10 cellular contexts compared by ENCODE assay signal in the genomic region with DNA sequence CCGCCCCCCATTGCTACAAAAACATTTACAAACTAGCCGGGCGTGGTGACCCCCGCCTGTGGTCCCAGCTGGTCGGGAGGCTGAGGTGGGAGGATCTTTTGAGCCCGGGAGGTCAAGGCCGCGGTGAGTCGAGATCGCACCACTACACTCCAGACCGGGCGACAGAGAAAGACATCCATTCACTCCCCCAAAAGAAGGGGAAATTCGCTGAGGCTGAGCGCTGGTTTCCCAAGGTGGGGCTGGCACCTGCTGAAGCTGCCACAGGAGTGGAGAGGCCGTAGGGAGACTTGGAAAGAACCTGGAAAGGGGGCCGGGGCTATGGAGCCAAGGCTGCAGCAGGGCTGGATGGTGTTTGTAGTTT. TPM values are rescaled to one million over a fixed set of nuclear protein-coding genes. Genes with fewer than 3 reads are reported as not detected.
DNase-seq lines count a peak whose midpoint lies in the region; ATAC-seq and TF ChIP-seq lines count a peak whose summit lies in the region.
"Had no signal": no experiment of that assay in that cellular context is flagged by ENCODE, and none has a peak within 500 bp of the region (broad histone marks: within the 10 kb centered on the region; RNA-seq: fewer than 3 reads in every experiment).

No MANE protein-coding gene starts in this region.

- CTCF ChIA-PET in AG04450 (lab: Charles Lee) = no interaction called here

- POLR2A ChIA-PET in AG04450 (lab: Yijun Ruan, JAX) = no interaction called here

- H3K36me3 Mint-ChIP-seq in naive B cell = no peaks in the 10 kb centered on the region

- no peaks in the 10 kb centered on the region for H3K27me3 Mint-ChIP-seq in naive B cell

- H3K27me3 ChIP-seq in AG04450 (ENCODE audit: control insufficient read depth, insufficient read depth, low read length) (no peaks in the 10 kb centered on the region), HUES64 (ENCODE audit: insufficient read depth, low read length) (peaks cover 45% of the 10 kb centered on the region)

- no peak for TF ChIP-seq CTCF in AG04450 (IDR thresholded peaks at IDR 0.05; ENCODE audit: low read depth, low read length)

- H3K4me3 ChIP-seq in AG04450 (ENCODE audit: low read depth, low read length) (peak overlapping the region; percentile 77), HUES64 (ENCODE audit: low read length) (peak overlapping the region; percentile 75)

- peak overlapping the region in 5 of 6 donors; percentile 63 to 92 (median 88) for H3K27ac Mint-ChIP-seq in naive B cell

- H3K9me3 Mint-ChIP-seq in naive B cell = no peaks in the 10 kb centered on the region

- no peak overlapping the region for H3K27ac ChIP-seq in AG04450 (ENCODE audit: low read depth, low read length)
- no peak overlapping the region for H3K27ac ChIP-seq in HUES64 (ENCODE audit: low read depth, low read length)

- ATAC-seq in naive B cell (ENCODE audit: low read depth in 2 of 2) (no peak), HG03095 (IDR thresholded peaks at IDR 0.05; ENCODE audit: unreplicated experiment) (no peak)

- no peak for DNase-seq in AG04450 (ENCODE audit: low read depth, low spot score)
- peak; percentile 31 for DNase-seq in cerebellar cortex (ENCODE audit: low spot score)
- DNase-seq in naive B cell = no peak
- no peak for DNase-seq in KG1 (lab: John Stamatoyannopoulos, UW)
- DNase-seq in AG08396 (ENCODE audit: low spot score) = no peak
- no peak for DNase-seq in D341Med (ENCODE audit: low spot score)
- DNase-seq: cortex of kidney, NCI-H187 treated with DMSO at 0.1 percent for 48 hours had no signal

- peak overlapping the region; percentile 87 to 99 (median 91) for H3K4me3 Mint-ChIP-seq in naive B cell

- H3K4me1 Mint-ChIP-seq in naive B cell = peaks cover 34 to 43% (median 39%) of the 10 kb centered on the region in 3 donors

- H3K9ac ChIP-seq in HUES64 (ENCODE audit: low read depth, low read length) = 0 out of 2 replicates have a peak overlapping the region, but pooled peaks have one; percentile 61

- 55% methylated on average over 15 of the region's 16 CpGs for WGBS in HUES64

- no peaks in the 10 kb centered on the region for H3K36me3 ChIP-seq in HUES64 (ENCODE audit: insufficient read depth, low read length)

- H3K4me1 ChIP-seq in HUES64 (ENCODE audit: insufficient read depth, low read length) = no peaks in the 10 kb centered on the region

- no peaks in the 10 kb centered on the region; the same call in 1 of the 2 replicates for H3K9me3 ChIP-seq in AG04450 (ENCODE audit: control insufficient read depth, insufficient read depth, low read length)
- no peaks in the 10 kb centered on the region for H3K9me3 ChIP-seq in HUES64 (ENCODE audit: insufficient read depth, low read depth, low read length)

RNA-seq across cellular contexts. Expression of gene CRTC3, which starts 0.7 kb away (rescaled TPM):
- polyA plus RNA-seq in AG04450 (2011; rRNA removed) (21.9 and 23.1 TPM in 2 replicates), naive B cell (ENCODE audit: low read depth in 6 of 6) (10 to 100 TPM; 14.2 to 47.8 (median 26.9) TPM)
- polyA minus RNA-seq in AG04450 (2011; rRNA and poly(A)+ RNA removed) = 29.7 and 31.5 TPM in 2 replicates
- 4.8 TPM for polyA plus RNA-seq in HUES64 (2013, experiment 1 of 2)
- 7.5 TPM for polyA plus RNA-seq in HUES64 (2013, experiment 2 of 2)
